ENCODE assay signal across 8 cellular contexts in the genomic region with DNA sequence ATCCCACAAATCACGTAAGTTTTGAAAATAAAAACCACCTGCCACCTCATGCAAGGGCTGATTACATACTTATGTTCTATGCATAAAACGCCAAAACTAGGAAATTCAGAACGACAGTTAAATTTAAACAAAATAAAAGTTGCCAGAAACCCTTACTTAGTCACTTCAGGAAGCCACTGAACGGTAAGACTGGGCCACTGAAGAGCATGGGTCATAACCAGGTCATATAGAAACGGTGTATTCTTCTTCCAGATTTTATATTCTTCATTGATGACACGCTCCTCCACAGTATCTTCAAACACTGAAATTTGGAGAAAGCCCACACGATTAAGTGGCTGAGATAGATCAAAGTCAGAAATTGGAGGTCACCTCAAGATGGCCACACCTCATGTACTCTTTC. TPM values are rescaled to one million over a fixed set of nuclear protein-coding genes. Genes with fewer than 3 reads are reported as not detected.
DNase-seq lines count a peak whose midpoint lies in the region; ATAC-seq lines count a peak whose summit lies in the region.

No MANE protein-coding gene starts in this region.

- no peaks in the 10 kb centered on the region for H3K27me3 Mint-ChIP-seq in activated CD4-positive, alpha-beta memory T cell treated with anti-CD3 and anti-CD28 coated beads, Interleukin-2, amount 10 ng/mL, durations not matched to agents 7 days and 5 days
- no peaks in the 10 kb centered on the region for H3K27me3 Mint-ChIP-seq in stimulated activated naive CD8-positive, alpha-beta T cell treated with anti-CD3 and anti-CD28 coated beads, Interleukin-15, amount 100 ng/mL, for 72 hours

- peak overlapping the region; percentile 95 for H3K4me3 Mint-ChIP-seq in activated CD4-positive, alpha-beta memory T cell treated with anti-CD3 and anti-CD28 coated beads, Interleukin-2, amount 10 ng/mL, durations not matched to agents 7 days and 5 days
- peak overlapping the region; percentile 78 to 81 for H3K4me3 Mint-ChIP-seq in stimulated activated naive CD8-positive, alpha-beta T cell treated with anti-CD3 and anti-CD28 coated beads, Interleukin-15, amount 100 ng/mL, for 72 hours

- DNase-seq in NOMO-1 treated with DMSO at 0.1 percent for 48 hours (lab: John Stamatoyannopoulos, UW; ENCODE audit: unreplicated experiment), result peak; percentile 15
- no peak for DNase-seq in NOMO-1 treated with dmso at 0.1 percent for 144 hours (lab: John Stamatoyannopoulos, UW; ENCODE audit: unreplicated experiment)
- DNase-seq in activated CD4-positive, alpha-beta memory T cell treated with anti-CD3 and anti-CD28 coated beads, Interleukin-2, amount 10 ng/mL, durations not matched to agents 7 days and 5 days, result no peak
- no peak for DNase-seq in stimulated activated naive CD8-positive, alpha-beta T cell treated with anti-CD3 and anti-CD28 coated beads, Interleukin-15, amount 100 ng/mL, for 72 hours
- DNase-seq in hypothalamus (lab: John Stamatoyannopoulos, UW), result no peak
- DNase-seq in activated gamma-delta T cell treated with Interleukin-2 at 50 U/mL for 16 hours, result no peak
- no peak for DNase-seq in DMS 273 (lab: John Stamatoyannopoulos, UW; ENCODE audit: unreplicated experiment)

- no peaks in the 10 kb centered on the region for H3K27me3 ChIP-seq in iPS-18a (ENCODE audit: control insufficient read depth, insufficient read depth, low read length)

- peak overlapping the region; percentile 90 for H3K9ac ChIP-seq in iPS-18a (ENCODE audit: low read length)

- peak overlapping the region; percentile 98 for H3K4me3 ChIP-seq in iPS-18a (ENCODE audit: low read length)

- no peaks in the 10 kb centered on the region for H3K9me3 Mint-ChIP-seq in activated CD4-positive, alpha-beta memory T cell treated with anti-CD3 and anti-CD28 coated beads, Interleukin-2, amount 10 ng/mL, durations not matched to agents 7 days and 5 days
- H3K9me3 Mint-ChIP-seq in stimulated activated naive CD8-positive, alpha-beta T cell treated with anti-CD3 and anti-CD28 coated beads, Interleukin-15, amount 100 ng/mL, for 72 hours, result no peaks in the 10 kb centered on the region

- POLR2A ChIA-PET in activated CD4-positive, alpha-beta memory T cell treated with anti-CD3 and anti-CD28 coated beads, Interleukin-2, amount 10 ng/mL, durations not matched to agents 7 days and 5 days (lab: Charles Lee), result interaction anchor here (0.9 to 3.0 kb wide), 6 partner anchors 11 to 176 kb away, joined by 3 to 21 read pairs (median 4); no protein-coding TSS in a partner anchor

- H3K36me3 Mint-ChIP-seq in activated CD4-positive, alpha-beta memory T cell treated with anti-CD3 and anti-CD28 coated beads, Interleukin-2, amount 10 ng/mL, durations not matched to agents 7 days and 5 days (ENCODE audit: low read depth), result peaks cover 23% of the 10 kb centered on the region

- H3K4me1 Mint-ChIP-seq in activated CD4-positive, alpha-beta memory T cell treated with anti-CD3 and anti-CD28 coated beads, Interleukin-2, amount 10 ng/mL, durations not matched to agents 7 days and 5 days, result peaks cover 36% of the 10 kb centered on the region
- H3K4me1 Mint-ChIP-seq in stimulated activated naive CD8-positive, alpha-beta T cell treated with anti-CD3 and anti-CD28 coated beads, Interleukin-15, amount 100 ng/mL, for 72 hours, result peaks cover 38% of the 10 kb centered on the region

- CTCF ChIA-PET in activated CD4-positive, alpha-beta memory T cell treated with anti-CD3 and anti-CD28 coated beads, Interleukin-2, amount 10 ng/mL, durations not matched to agents 7 days and 5 days (lab: Charles Lee), result no interaction called here

- H3K4me1 ChIP-seq in iPS-18a (ENCODE audit: control insufficient read depth, low read depth, low read length), result peaks cover 21% of the 10 kb centered on the region

- peak overlapping the region; percentile 92 for H3K27ac Mint-ChIP-seq in activated CD4-positive, alpha-beta memory T cell treated with anti-CD3 and anti-CD28 coated beads, Interleukin-2, amount 10 ng/mL, durations not matched to agents 7 days and 5 days
- H3K27ac Mint-ChIP-seq in stimulated activated naive CD8-positive, alpha-beta T cell treated with anti-CD3 and anti-CD28 coated beads, Interleukin-15, amount 100 ng/mL, for 72 hours, result peak overlapping the region; percentile 90

- peaks cover 23% of the 10 kb centered on the region for H3K36me3 ChIP-seq in iPS-18a (ENCODE audit: control insufficient read depth, low read depth, low read length)

- peak; percentile 35 for ATAC-seq in stimulated activated naive CD8-positive, alpha-beta T cell treated with anti-CD3 and anti-CD28 coated beads, Interleukin-15, amount 100 ng/mL, for 72 hours

- H3K9me3 ChIP-seq in iPS-18a (ENCODE audit: control insufficient read depth, low read depth, low read length), result no peaks in the 10 kb centered on the region

- peak overlapping the region; percentile 66 for H3K27ac ChIP-seq in iPS-18a (ENCODE audit: low read length)

RNA-seq across cellular contexts. Expression of gene RBBP7, which starts 1.2 kb away (rescaled TPM):
- 100 to 1,000 TPM; 137 to 140 TPM for total RNA-seq in activated CD4-positive, alpha-beta memory T cell treated with anti-CD3 and anti-CD28 coated beads, Interleukin-2, amount 10 ng/mL, durations not matched to agents 7 days and 5 days
